Comparison of ENCODE assay signal across 8 cellular contexts in genomic region chr4:107050525-107051135, GRCh38. TPM values are rescaled to one million over a fixed set of nuclear protein-coding genes. Genes with fewer than 3 reads are reported as not detected.
DNase-seq lines count a peak whose midpoint lies in the region; ATAC-seq and TF ChIP-seq lines count a peak whose summit lies in the region.

No MANE protein-coding gene starts in this region.

- peaks cover 14% of the 10 kb centered on the region for H3K9me3 Mint-ChIP-seq in osteocyte (ENCODE audit: unreplicated experiment)
- peaks cover 0 to 16% (median 5%) of the 10 kb centered on the region in 11 donors for H3K9me3 Mint-ChIP-seq in naive thymus-derived CD4-positive, alpha-beta T cell

- H3K27ac ChIP-seq in brain microvascular endothelial cell = no peak overlapping the region
- H3K27ac ChIP-seq in naive thymus-derived CD4-positive, alpha-beta T cell (ENCODE audit: low read depth, low read length) = no peak overlapping the region

- H3K4me3 ChIP-seq in brain microvascular endothelial cell (ENCODE audit: low read depth, low read length) = no peak overlapping the region
- no peak overlapping the region for H3K4me3 ChIP-seq in naive thymus-derived CD4-positive, alpha-beta T cell (ENCODE audit: low read length)

- intact Hi-C loops in naive thymus-derived CD4-positive, alpha-beta T cell (cut with micrococcal nuclease) = loop anchor here in 1 of 2 donors (5.0 kb wide), 1 partner anchor 862 kb away; no protein-coding TSS in a partner anchor

- no peak overlapping the region for H3K4me3 Mint-ChIP-seq in osteocyte (ENCODE audit: unreplicated experiment)
- H3K4me3 Mint-ChIP-seq in naive thymus-derived CD4-positive, alpha-beta T cell = no peak overlapping the region

- CTCF ChIA-PET in naive thymus-derived CD4-positive, alpha-beta T cell (lab: Charles Lee) = no interaction called here

- POLR2A ChIA-PET in naive thymus-derived CD4-positive, alpha-beta T cell (lab: Charles Lee) = no interaction called here

- H3K27ac Mint-ChIP-seq in osteocyte (ENCODE audit: unreplicated experiment) = no peak overlapping the region
- no peak overlapping the region for H3K27ac Mint-ChIP-seq in naive thymus-derived CD4-positive, alpha-beta T cell

- no peaks in the 10 kb centered on the region for H3K36me3 ChIP-seq in brain microvascular endothelial cell (replicated peaks)
- no peaks in the 10 kb centered on the region for H3K36me3 ChIP-seq in naive thymus-derived CD4-positive, alpha-beta T cell (ENCODE audit: control insufficient read depth in 2 of 3, insufficient read depth in 3 of 3, low read length in 3 of 3)

- in situ Hi-C loops in brain microvascular endothelial cell (cut with HindIII; ENCODE audit: low pct_ligation_motif_present, low sequenced_read_pairs) = no loop called here

- H3K27me3 Mint-ChIP-seq in osteocyte (ENCODE audit: unreplicated experiment) = no peaks in the 10 kb centered on the region
- H3K27me3 Mint-ChIP-seq in naive thymus-derived CD4-positive, alpha-beta T cell = peaks cover 0 to 3% (median 0%) of the 10 kb centered on the region in 5 donors

- H3K4me1 Mint-ChIP-seq in osteocyte (ENCODE audit: unreplicated experiment) = peaks cover 9% of the 10 kb centered on the region
- H3K4me1 Mint-ChIP-seq in naive thymus-derived CD4-positive, alpha-beta T cell = no peaks in the 10 kb centered on the region

- DNase-seq in LHCN-M2 (ENCODE audit: low read depth) (peak; percentile 26), brain microvascular endothelial cell (no peak), osteocyte (ENCODE audit: extremely low spot score, unreplicated experiment) (no peak), NCI-H2029 (lab: John Stamatoyannopoulos, UW) (no peak), GDM1 (lab: John Stamatoyannopoulos, UW) (no peak)
- DNase-seq in activated CD8-positive, alpha-beta memory T cell treated with anti-CD3 and anti-CD28 coated beads, Interleukin-2, amount 50 U/mL, for 48 hours = no peak
- no peak for DNase-seq in naive thymus-derived CD4-positive, alpha-beta T cell

- no peaks in the 10 kb centered on the region for H3K9me3 ChIP-seq in naive thymus-derived CD4-positive, alpha-beta T cell (ENCODE audit: control insufficient read depth in 2 of 3, low read length in 3 of 3)

- peaks cover 10% of the 10 kb centered on the region for H3K36me3 Mint-ChIP-seq in osteocyte (ENCODE audit: unreplicated experiment)
- no peaks in the 10 kb centered on the region for H3K36me3 Mint-ChIP-seq in naive thymus-derived CD4-positive, alpha-beta T cell

- TF ChIP-seq CTCF in GM12873 (IDR thresholded peaks at IDR 0.05; ENCODE audit: insufficient read depth, low read depth, low read length, missing control alignments) = peak; percentile 61
- peak; percentile 74 for TF ChIP-seq CTCF in brain microvascular endothelial cell (IDR thresholded peaks at IDR 0.05; ENCODE audit: low read depth, low read length, missing control alignments)
- peak; percentile 75 for TF ChIP-seq CTCF in osteocyte (IDR thresholded peaks at IDR 0.05)

- H3K4me1 ChIP-seq in naive thymus-derived CD4-positive, alpha-beta T cell (ENCODE audit: control insufficient read depth in 2 of 2, insufficient read depth in 2 of 2, low read length in 2 of 2) = no peaks in the 10 kb centered on the region

- no peaks in the 10 kb centered on the region for H3K27me3 ChIP-seq in brain microvascular endothelial cell (replicated peaks)
- H3K27me3 ChIP-seq in naive thymus-derived CD4-positive, alpha-beta T cell (ENCODE audit: control insufficient read depth in 2 of 2, insufficient read depth in 2 of 2, low read length in 2 of 2) = no peaks in the 10 kb centered on the region

- ATAC-seq in naive thymus-derived CD4-positive, alpha-beta T cell = no peak

RNA-seq across cellular contexts. Expression of gene DKK2, which starts 14.5 kb away (rescaled TPM):
- total RNA-seq in LHCN-M2 (2014; rRNA removed) = 0.58 and 0.63 TPM in 2 replicates
- polyA plus RNA-seq in LHCN-M2 (2012) = 0.47 TPM
- 203 and 206 TPM in 2 replicates for total RNA-seq in osteocyte
- not detected for total RNA-seq in naive thymus-derived CD4-positive, alpha-beta T cell
- not detected for polyA plus RNA-seq in naive thymus-derived CD4-positive, alpha-beta T cell

Comparison
In these comparisons a context has a peak if more than half of its experiments do, and no peak if none do; other contexts are left out.
1. RNA of gene DKK2, which starts 14.5 kb away (total RNA-seq): 203 to 206 TPM in osteocyte; 0.58 to 0.63 TPM in LHCN-M2 and not detected in naive thymus-derived CD4-positive, alpha-beta T cell; every median in the first group is over 100 times any median in the second.
2. Peak in every context shown above with its lines, with median percentiles within 50 percentile points of each other: CTCF ChIP-seq.